In genomic region chr12:18135086-18135485, GRCh38 we compare ENCODE assay signal across 36 cellular contexts. TPM values are rescaled to one million over a fixed set of nuclear protein-coding genes. Genes with fewer than 3 reads are reported as not detected.
"Had no signal": no experiment of that assay in that cellular context is flagged by ENCODE, and none has a peak within 500 bp of the region (broad histone marks: within the 10 kb centered on the region; RNA-seq: fewer than 3 reads in every experiment).

No MANE protein-coding gene starts in this region.

- H3K4me1 ChIP-seq: body of pancreas had no signal

- H3K27ac Mint-ChIP-seq: activated CD4-positive, alpha-beta T cell treated with anti-CD3 and anti-CD28 coated beads, Interleukin-2, amount 10 ng/mL, durations not matched to agents 24 days and 14 days; activated CD8-positive, alpha-beta T cell treated with anti-CD3 and anti-CD28 coated beads for 36 hours; activated naive CD4-positive, alpha-beta T cell treated with anti-CD3 and anti-CD28 coated beads, Interleukin-2, amount 50 U/mL, for 24 hours; activated naive CD8-positive, alpha-beta T cell treated with anti-CD3 and anti-CD28 coated beads, Interleukin-2, amount 10 ng/mL, durations not matched to agents 7 days and 5 days; activated T-cell treated with anti-CD3 and anti-CD28 coated beads, Interleukin-2, amount 50 U/mL, for 24 hours; activated T-helper 2 cell treated with anti-CD3 and anti-CD28 coated beads, Interferon-gamma antibody, Interleukin-2, Interleukin-4, amounts not matched to agents 10 μg/mL and 5 μg/mL and 100 μg/mL, durations not matched to agents 14 hours and 24 hours and 36 hours had no signal

- H3K4me3 Mint-ChIP-seq: activated CD4-positive, alpha-beta T cell treated with anti-CD3 and anti-CD28 coated beads, Interleukin-2, amount 10 ng/mL, durations not matched to agents 24 days and 14 days; activated CD8-positive, alpha-beta T cell treated with anti-CD3 and anti-CD28 coated beads for 36 hours; activated naive CD4-positive, alpha-beta T cell treated with anti-CD3 and anti-CD28 coated beads, Interleukin-2, amount 50 U/mL, for 24 hours; activated naive CD8-positive, alpha-beta T cell treated with anti-CD3 and anti-CD28 coated beads, Interleukin-2, amount 10 ng/mL, durations not matched to agents 7 days and 5 days; activated T-cell treated with anti-CD3 and anti-CD28 coated beads, Interleukin-2, amount 50 U/mL, for 24 hours had no signal

- H3K27me3 Mint-ChIP-seq: activated CD4-positive, alpha-beta T cell treated with anti-CD3 and anti-CD28 coated beads, Interleukin-2, amount 10 ng/mL, durations not matched to agents 24 days and 14 days; activated CD8-positive, alpha-beta T cell treated with anti-CD3 and anti-CD28 coated beads for 36 hours; activated naive CD4-positive, alpha-beta T cell treated with anti-CD3 and anti-CD28 coated beads, Interleukin-2, amount 50 U/mL, for 24 hours; activated naive CD8-positive, alpha-beta T cell treated with anti-CD3 and anti-CD28 coated beads, Interleukin-2, amount 10 ng/mL, durations not matched to agents 7 days and 5 days; activated T-cell treated with anti-CD3 and anti-CD28 coated beads, Interleukin-2, amount 50 U/mL, for 24 hours had no signal

- ATAC-seq: activated CD8-positive, alpha-beta T cell treated with anti-CD3 and anti-CD28 coated beads for 36 hours; body of pancreas; K562 had no signal

- H3K36me3 ChIP-seq: adrenal gland, breast epithelium, MG63 had no signal

- H3K4me3 ChIP-seq: adrenal gland, body of pancreas, breast epithelium, K562, MG63, PC-9 had no signal

- H3K9me3 Mint-ChIP-seq: activated CD4-positive, alpha-beta T cell treated with anti-CD3 and anti-CD28 coated beads, Interleukin-2, amount 10 ng/mL, durations not matched to agents 24 days and 14 days; activated CD8-positive, alpha-beta T cell treated with anti-CD3 and anti-CD28 coated beads for 36 hours; activated naive CD8-positive, alpha-beta T cell treated with anti-CD3 and anti-CD28 coated beads, Interleukin-2, amount 10 ng/mL, durations not matched to agents 7 days and 5 days; activated T-helper 2 cell treated with anti-CD3 and anti-CD28 coated beads, Interferon-gamma antibody, Interleukin-2, Interleukin-4, amounts not matched to agents 10 μg/mL and 5 μg/mL and 100 μg/mL, durations not matched to agents 14 hours and 24 hours and 36 hours had no signal

- H3K27me3 ChIP-seq: adrenal gland, body of pancreas, breast epithelium, MG63 had no signal

- H3K9me3 ChIP-seq: adrenal gland, body of pancreas, breast epithelium, MG63 had no signal

- DNase-seq: activated CD4-positive, alpha-beta T cell treated with anti-CD3 and anti-CD28 coated beads for 1 hour; activated CD4-positive, alpha-beta T cell treated with anti-CD3 and anti-CD28 coated beads, Interleukin-2, amount 10 ng/mL, durations not matched to agents 24 days and 14 days; activated CD4-positive, alpha-beta T cell treated with anti-CD3 and anti-CD28 coated beads, Interleukin-2, amount 50 U/mL, for 4 hours; activated CD4-positive, CD25-positive, alpha-beta regulatory T cell; activated CD8-positive, alpha-beta T cell treated with anti-CD3 and anti-CD28 coated beads for 36 hours; activated gamma-delta T cell; activated naive CD4-positive, alpha-beta T cell treated with Interleukin-2 at 50 U/mL for 16 hours; activated naive CD8-positive, alpha-beta T cell treated with anti-CD3 and anti-CD28 coated beads, Interleukin-2, amount 10 ng/mL, durations not matched to agents 7 days and 5 days; activated T-cell treated with anti-CD3 and anti-CD28 coated beads, Interleukin-2, amount 50 U/mL, for 24 hours; adrenal gland; body of pancreas; NCI-H1048; NCI-H1105 treated with DMSO at 0.1 percent for 48 hours; NCI-H1436; NCI-H1694; NCI-H1930; NCI-H2081 treated with DMSO at 0.1 percent for 48 hours; NCI-H446 treated with DMSO at 0.1 percent for 48 hours; NCI-H524; NCI-H69; NCI-H82; PC-9; Right ventricle myocardium superior; SW 1271; T-helper 1 cell; T-helper 2 cell; T-helper 9 cell had no signal

- H3K36me3 Mint-ChIP-seq: activated naive CD4-positive, alpha-beta T cell treated with anti-CD3 and anti-CD28 coated beads, Interleukin-2, amount 50 U/mL, for 24 hours; activated naive CD8-positive, alpha-beta T cell treated with anti-CD3 and anti-CD28 coated beads, Interleukin-2, amount 10 ng/mL, durations not matched to agents 7 days and 5 days had no signal

- H3K27ac ChIP-seq: adrenal gland, body of pancreas, breast epithelium, PC-9, RWPE1, VCaP had no signal

- H3K4me1 Mint-ChIP-seq: activated CD4-positive, alpha-beta T cell treated with anti-CD3 and anti-CD28 coated beads, Interleukin-2, amount 10 ng/mL, durations not matched to agents 24 days and 14 days; activated naive CD4-positive, alpha-beta T cell treated with anti-CD3 and anti-CD28 coated beads, Interleukin-2, amount 50 U/mL, for 24 hours; activated naive CD8-positive, alpha-beta T cell treated with anti-CD3 and anti-CD28 coated beads, Interleukin-2, amount 10 ng/mL, durations not matched to agents 7 days and 5 days had no signal

RNA-seq across cellular contexts. Expression of gene RERGL, which starts 45.1 kb away (rescaled TPM):
- total RNA-seq: activated CD4-positive, alpha-beta T cell treated with anti-CD3 and anti-CD28 coated beads, Interleukin-2, amount 10 ng/mL, durations not matched to agents 24 days and 14 days; activated CD8-positive, alpha-beta memory T cell treated with anti-CD3 and anti-CD28 coated beads for 36 hours; activated CD8-positive, alpha-beta T cell treated with anti-CD3 and anti-CD28 coated beads for 36 hours; activated naive CD8-positive, alpha-beta T cell treated with anti-CD3 and anti-CD28 coated beads, Interleukin-2, amount 10 ng/mL, durations not matched to agents 7 days and 5 days; activated T-helper 2 cell treated with anti-CD3 and anti-CD28 coated beads, Interferon-gamma antibody, Interleukin-2, Interleukin-4, amounts not matched to agents 10 μg/mL and 5 μg/mL and 100 μg/mL, durations not matched to agents 14 hours and 24 hours and 36 hours; astrocyte; K562; PC-9 had no signal
